Comparison of ENCODE assay signal across 21 cellular contexts in the genomic region with DNA sequence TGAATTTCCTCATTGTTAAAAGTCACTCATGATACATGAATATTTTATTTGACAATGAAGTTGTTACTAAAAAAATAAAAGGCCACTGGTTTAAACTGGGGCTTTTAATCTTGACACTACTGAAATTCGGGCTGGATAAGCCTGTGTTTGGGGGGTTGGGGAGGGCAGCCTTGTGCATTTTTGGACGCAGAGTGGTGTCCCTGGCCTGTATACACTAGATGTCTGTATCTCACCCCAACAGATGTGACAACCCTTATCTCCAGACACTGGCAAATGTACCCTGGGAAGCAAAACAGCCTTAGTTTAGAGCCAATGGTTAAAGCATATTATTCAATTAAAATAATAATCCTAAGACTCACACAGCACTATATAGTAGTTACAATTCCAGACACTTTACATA.
"Had no signal": no experiment of that assay in that cellular context is flagged by ENCODE, and none has a peak within 500 bp of the region (broad histone marks: within the 10 kb centered on the region; RNA-seq: fewer than 3 reads in every experiment).

No MANE protein-coding gene starts in this region.

- H2AFZ ChIP-seq: neural progenitor cell had no signal

- DNase-seq: effector memory CD4-positive, alpha-beta T cell; gastrocnemius medialis; heart right ventricle; islet precursor cell; left lung; lower lobe of right lung; mesenchymal stem cell; midbrain; nucleus accumbens; ovary; small intestine; stimulated activated CD4-positive, alpha-beta T cell treated with anti-CD3 and anti-CD28 coated beads, Interleukin-12 subunit alpha, Interleukin-12 subunit beta, amount 100 ng/mL, for 4 hours; stimulated activated naive CD4-positive, alpha-beta T cell; stomach; substantia nigra; transverse colon had no signal

- H3K4me3 Mint-ChIP-seq: natural killer cell treated with Interleukin-12 subunit alpha and Interleukin-12 subunit beta and Interleukin-15 and Interleukin-18, amount 100 ng/mL, for 72 hours; neural progenitor cell had no signal

- H3K4me1 ChIP-seq: gastrocnemius medialis, left lung, neural progenitor cell, right atrium auricular region had no signal

- ATAC-seq: gastrocnemius medialis; left lung; lower lobe of right lung; natural killer cell treated with Interleukin-12 subunit alpha and Interleukin-12 subunit beta and Interleukin-15 and Interleukin-18, amount 100 ng/mL, for 72 hours had no signal

- H3K9ac ChIP-seq: neural progenitor cell had no signal

- H3K27me3 Mint-ChIP-seq: natural killer cell treated with Interleukin-12 subunit alpha and Interleukin-12 subunit beta and Interleukin-15 and Interleukin-18, amount 100 ng/mL, for 72 hours had no signal

- H3K9me3 ChIP-seq: esophagus muscularis mucosa, gastrocnemius medialis, heart right ventricle, left lung, lower lobe of right lung, ovary, right atrium auricular region, stomach, thoracic aorta, transverse colon had no signal

- H3K36me3 ChIP-seq: gastrocnemius medialis, lower lobe of right lung, neural progenitor cell, ovary, right atrium auricular region, thoracic aorta, transverse colon had no signal

- H3K27ac Mint-ChIP-seq: natural killer cell treated with Interleukin-12 subunit alpha and Interleukin-12 subunit beta and Interleukin-15 and Interleukin-18, amount 100 ng/mL, for 72 hours; neural progenitor cell had no signal

- H3K4me3 ChIP-seq: esophagus muscularis mucosa, gastrocnemius medialis, heart right ventricle, left lung, lower lobe of right lung, neural progenitor cell, ovary, right atrium auricular region, stomach, thoracic aorta, transverse colon had no signal

- H3K9me3 Mint-ChIP-seq: natural killer cell treated with Interleukin-12 subunit alpha and Interleukin-12 subunit beta and Interleukin-15 and Interleukin-18, amount 100 ng/mL, for 72 hours; neural progenitor cell had no signal

- H3K27me3 ChIP-seq: esophagus muscularis mucosa, gastrocnemius medialis, heart right ventricle, left lung, neural progenitor cell, ovary, right atrium auricular region, stomach, transverse colon had no signal

- H3K36me3 Mint-ChIP-seq: natural killer cell treated with Interleukin-12 subunit alpha and Interleukin-12 subunit beta and Interleukin-15 and Interleukin-18, amount 100 ng/mL, for 72 hours; neural progenitor cell had no signal

- H3K4me2 ChIP-seq: neural progenitor cell had no signal

- H3K27ac ChIP-seq: esophagus muscularis mucosa, gastrocnemius medialis, heart right ventricle, left lung, lower lobe of right lung, neural progenitor cell, ovary, right atrium auricular region, stomach, thoracic aorta, transverse colon had no signal
